Comparison of ENCODE assay signal across 13 cellular contexts in the genomic region with DNA sequence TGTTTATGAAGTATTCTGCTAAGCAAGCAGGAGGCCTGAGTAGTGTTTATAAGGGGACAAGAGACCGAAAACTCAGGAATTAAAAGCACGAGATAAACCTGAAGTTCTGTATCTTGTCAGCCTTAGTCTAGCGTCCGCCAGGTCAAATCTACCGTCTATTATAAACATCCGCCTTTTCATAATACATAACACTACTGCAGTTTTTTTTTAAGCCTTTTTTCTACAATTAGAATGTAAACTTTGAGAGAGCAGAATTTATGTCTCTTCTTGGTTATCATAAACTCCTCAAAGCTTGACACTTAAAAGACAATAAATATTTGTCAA.
DNase-seq lines count a peak whose midpoint lies in the region; ATAC-seq and TF ChIP-seq lines count a peak whose summit lies in the region.
"Had no signal": no experiment of that assay in that cellular context is flagged by ENCODE, and none has a peak within 500 bp of the region (broad histone marks: within the 10 kb centered on the region; RNA-seq: fewer than 3 reads in every experiment).

No MANE protein-coding gene starts in this region.

- no CpG with 5 or more reads among the region's 6 CpGs for WGBS in IMR-90 (ENCODE audit: extremely low coverage in 2 of 2, insufficient read length in 1 of 2), 2 experiments
- WGBS in esophagus muscularis mucosa = 38% methylated on average over 6 of the region's 6 CpGs

- H3K9me3 ChIP-seq in IMR-90 (ENCODE audit: control insufficient read depth, insufficient read depth, low read length) (no peaks in the 10 kb centered on the region), fibroblast of lung (ENCODE audit: control insufficient read depth, insufficient read depth, low read depth, low read length) (no peaks in the 10 kb centered on the region), esophagus muscularis mucosa (no peaks in the 10 kb centered on the region)

- ATAC-seq in GM18873 (IDR thresholded peaks at IDR 0.05; ENCODE audit: low FRiP score, unreplicated experiment) (peak; percentile 45), IMR-90 (ENCODE audit: low read depth) (peak; percentile 29; the same call in 1 of the 2 replicates), GM21737 (IDR thresholded peaks at IDR 0.05; ENCODE audit: unreplicated experiment) (no peak)

- H2BK15ac ChIP-seq in IMR-90 (ENCODE audit: low read depth, low read length) = no peak overlapping the region

- H3K27me3 ChIP-seq in IMR-90 (ENCODE audit: control insufficient read depth, insufficient read depth, low read length) (no peaks in the 10 kb centered on the region), fibroblast of lung (ENCODE audit: control insufficient read depth, insufficient read depth, low read length) (no peaks in the 10 kb centered on the region), esophagus muscularis mucosa (no peaks in the 10 kb centered on the region)

- H3K14ac ChIP-seq in IMR-90 (replicated peaks; ENCODE audit: low read depth, low read length) = no peak overlapping the region

- no peak overlapping the region for H4K8ac ChIP-seq in IMR-90 (ENCODE audit: low read depth in 2 of 2, low read length in 2 of 2)

- peak overlapping the region; percentile 55 for H2BK120ac ChIP-seq in IMR-90 (ENCODE audit: low read depth, low read length)

- H3K36me3 ChIP-seq in IMR-90 (ENCODE audit: control insufficient read depth, insufficient read depth, low read length) (no peaks in the 10 kb centered on the region), fibroblast of lung (ENCODE audit: control insufficient read depth, insufficient read depth, low read length) (no peaks in the 10 kb centered on the region), esophagus muscularis mucosa (no peaks in the 10 kb centered on the region)

- TF ChIP-seq RAD21 in IMR-90 (IDR thresholded peaks at IDR 0.05; ENCODE audit: low read length) = no peak

- no peak overlapping the region for H3K23ac ChIP-seq in IMR-90 (ENCODE audit: low read depth, low read length)

- no peak overlapping the region for H2AK5ac ChIP-seq in IMR-90 (ENCODE audit: low read depth, low read length)

- H3K4me1 ChIP-seq in IMR-90 (ENCODE audit: control insufficient read depth, insufficient read depth, low read length) (no peaks in the 10 kb centered on the region), fibroblast of lung (ENCODE audit: control insufficient read depth, extremely low read depth, insufficient read depth, low read length) (no peaks in the 10 kb centered on the region), esophagus muscularis mucosa (peaks cover 0 to 11% (median 2%) of the 10 kb centered on the region in 4 donors)

- no peak overlapping the region for H4K5ac ChIP-seq in IMR-90 (ENCODE audit: low read depth, low read length)

- no peak overlapping the region for H3K56ac ChIP-seq in IMR-90 (ENCODE audit: extremely low read depth, insufficient read depth, low read length)

- H2BK5ac ChIP-seq in IMR-90 (ENCODE audit: low read depth, low read length, poor library complexity, severe bottlenecking) = no peak overlapping the region

- no peak for TF ChIP-seq EP300 in esophagus muscularis mucosa (IDR thresholded peaks at IDR 0.05)

- intact Hi-C loops in IMR-90 (cut with micrococcal nuclease) = no loop called here
- intact Hi-C loops in esophagus muscularis mucosa (cut with DNase I) = no loop called here

- H3K9ac ChIP-seq in IMR-90 (ENCODE audit: low read depth, low read length) (no peak overlapping the region), fibroblast of lung (ENCODE audit: insufficient read depth, low read length) (no peak overlapping the region)

- peak overlapping the region; percentile 68; the same call in 1 of the 2 replicates for H3K18ac ChIP-seq in IMR-90 (ENCODE audit: low read depth, low read length)

- TF ChIP-seq CTCF in 22Rv1 (IDR thresholded peaks at IDR 0.05) = no peak
- TF ChIP-seq CTCF in IMR-90 (conservative IDR thresholded peaks at IDR 0.05; ENCODE audit: low read depth, low read length) = no peak
- no peak for TF ChIP-seq CTCF in fibroblast of lung (conservative IDR thresholded peaks at IDR 0.05 in 1 of 2, IDR thresholded peaks at IDR 0.05 in 1 of 2; ENCODE audit: low read depth in 1 of 2, low read length in 2 of 2)
- no peak for TF ChIP-seq CTCF in esophagus muscularis mucosa (IDR thresholded peaks at IDR 0.05)

- peak overlapping the region; percentile 79 for H3K4me2 ChIP-seq in IMR-90 (ENCODE audit: low read depth, low read length)
- H3K4me2 ChIP-seq in fibroblast of lung (ENCODE audit: extremely low read depth, insufficient read depth, low read length) = peak overlapping the region; percentile 59

- dilution Hi-C loops in IMR-90 (cut with HindIII; ENCODE audit: low sequenced_read_pairs, unreplicated experiment) = no loop called here

- no peak for TF ChIP-seq POLR2A in IMR-90 (IDR thresholded peaks at IDR 0.05; ENCODE audit: low read depth, low read length)
- TF ChIP-seq POLR2A in esophagus muscularis mucosa (IDR thresholded peaks at IDR 0.05; ENCODE audit: low read depth) = no peak

- H2AFZ ChIP-seq in IMR-90 (replicated peaks; ENCODE audit: low read length, poor library complexity) (no peak overlapping the region), fibroblast of lung (ENCODE audit: low read length) (peak overlapping the region; percentile 51)

- H2BK20ac ChIP-seq in IMR-90 (ENCODE audit: low read depth, low read length) = no peak overlapping the region

- no peak overlapping the region for H3K4ac ChIP-seq in IMR-90 (ENCODE audit: low read depth, low read length)

- H3K79me1 ChIP-seq in IMR-90 (ENCODE audit: low read depth in 1 of 2, low read length in 2 of 2) = no peaks in the 10 kb centered on the region

- DNase-seq in IMR-90 (no peak), fibroblast of lung (ENCODE audit: low read depth in 2 of 2) (no peak), esophagus muscularis mucosa (ENCODE audit: extremely low spot score) (no peak), DMS153 (lab: John Stamatoyannopoulos, UW) (no peak)
- no peak for DNase-seq in activated CD8-positive, alpha-beta memory T cell treated with anti-CD3 and anti-CD28 coated beads, Interleukin-2, amount 50 U/mL, for 4 hours
- DNase-seq: C1 segment of cervical spinal cord; effector CD4-positive, alpha-beta T cell; KG1; NCI-H446; SHP77 treated with DMSO at 0.1 percent for 48 hours had no signal

- no peak overlapping the region for H2AK9ac ChIP-seq in IMR-90 (replicated peaks; ENCODE audit: low read depth, low read length, poor library complexity)

- POLR2A ChIA-PET in IMR-90 (lab: Charles Lee; ENCODE audit: unreplicated experiment) = interaction anchor here (0.6 kb wide), 1 partner anchor 59 kb away, joined by 8 read pairs; no protein-coding TSS in a partner anchor

- in situ Hi-C loops in IMR-90 (cut with MboI; ENCODE audit: low sequenced_read_pairs) = no loop called here

- peak overlapping the region; percentile 93 for H3K27ac ChIP-seq in 22Rv1
- no peak overlapping the region for H3K27ac ChIP-seq in IMR-90 (ENCODE audit: insufficient read depth, low read length)
- no peak overlapping the region for H3K27ac ChIP-seq in fibroblast of lung (ENCODE audit: insufficient read depth, low read length)
- no peak overlapping the region for H3K27ac ChIP-seq in esophagus muscularis mucosa (replicated peaks in 1 of 4)

- H4K20me1 ChIP-seq in IMR-90 (ENCODE audit: insufficient read depth, low read length) = no peaks in the 10 kb centered on the region
- no peaks in the 10 kb centered on the region for H4K20me1 ChIP-seq in fibroblast of lung (ENCODE audit: control insufficient read depth, extremely low read depth, insufficient read depth, low read length)

- no peaks in the 10 kb centered on the region for H3K79me2 ChIP-seq in fibroblast of lung (ENCODE audit: control insufficient read depth, insufficient read depth, low read length)

- no peaks in the 10 kb centered on the region; the same call in 1 of the 2 replicates for H3K9me1 ChIP-seq in IMR-90 (ENCODE audit: insufficient read depth, low read length)

- BruUV-seq in IMR-90 (replicated peaks; lab: Mats Ljungman, UMichigan) = no TSS peak

- H4K91ac ChIP-seq in IMR-90 (ENCODE audit: insufficient read depth, low read depth, low read length) = no peak overlapping the region

- CTCF ChIA-PET in IMR-90 (lab: Yijun Ruan, JAX) = no interaction called here

- H3K4me3 ChIP-seq in IMR-90 (ENCODE audit: insufficient read depth, low read depth, low read length) = peak overlapping the region; percentile 41; the same call in 1 of the 2 replicates
- H3K4me3 ChIP-seq in fibroblast of lung (replicated peaks in 1 of 4; ENCODE audit: control extremely low read depth in 1 of 4, insufficient read depth in 1 of 4, low read depth in 3 of 4, low read length in 4 of 4) = peak overlapping the region in 1 of 4 experiments; percentile 31
- H3K4me3 ChIP-seq in esophagus muscularis mucosa = peak overlapping the region in 1 of 4 donors; percentile 25

TF ChIP-seq in IMR-90, 13 proteins besides CTCF, POLR2A, EP300 and RAD21 (continues in another document):
- TF ChIP-seq, protein P1, sequence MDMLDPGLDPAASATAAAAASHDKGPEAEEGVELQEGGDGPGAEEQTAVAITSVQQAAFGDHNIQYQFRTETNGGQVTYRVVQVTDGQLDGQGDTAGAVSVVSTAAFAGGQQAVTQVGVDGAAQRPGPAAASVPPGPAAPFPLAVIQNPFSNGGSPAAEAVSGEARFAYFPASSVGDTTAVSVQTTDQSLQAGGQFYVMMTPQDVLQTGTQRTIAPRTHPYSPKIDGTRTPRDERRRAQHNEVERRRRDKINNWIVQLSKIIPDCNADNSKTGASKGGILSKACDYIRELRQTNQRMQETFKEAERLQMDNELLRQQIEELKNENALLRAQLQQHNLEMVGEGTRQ (IDR thresholded peaks at IDR 0.05; ENCODE audit: low read depth, low read length) = no peak
- TF ChIP-seq MXI1 (IDR thresholded peaks at IDR 0.05; ENCODE audit: borderline replicate concordance, low read depth, low read length) (no peak), MAFK (IDR thresholded peaks at IDR 0.05; ENCODE audit: low read depth, low read length) (no peak), NFE2L2 (IDR thresholded peaks at IDR 0.05; ENCODE audit: low read depth, low read length) (no peak), ELK1 (IDR thresholded peaks at IDR 0.05; ENCODE audit: borderline replicate concordance, low read depth, low read length) (no peak), CEBPB (IDR thresholded peaks at IDR 0.05; ENCODE audit: low read depth, low read length) (no peak), RFX5 (IDR thresholded peaks at IDR 0.05; ENCODE audit: low read depth, low read length) (no peak), RCOR1 (IDR thresholded peaks at IDR 0.05; ENCODE audit: insufficient replicate concordance, low read length) (no peak), BHLHE40 (IDR thresholded peaks at IDR 0.05; ENCODE audit: low read depth, low read length) (no peak), MAZ (IDR thresholded peaks at IDR 0.05; ENCODE audit: borderline replicate concordance, low read depth, low read length) (no peak)
